ENCODE assay signal across 11 cellular contexts in the genomic region with DNA sequence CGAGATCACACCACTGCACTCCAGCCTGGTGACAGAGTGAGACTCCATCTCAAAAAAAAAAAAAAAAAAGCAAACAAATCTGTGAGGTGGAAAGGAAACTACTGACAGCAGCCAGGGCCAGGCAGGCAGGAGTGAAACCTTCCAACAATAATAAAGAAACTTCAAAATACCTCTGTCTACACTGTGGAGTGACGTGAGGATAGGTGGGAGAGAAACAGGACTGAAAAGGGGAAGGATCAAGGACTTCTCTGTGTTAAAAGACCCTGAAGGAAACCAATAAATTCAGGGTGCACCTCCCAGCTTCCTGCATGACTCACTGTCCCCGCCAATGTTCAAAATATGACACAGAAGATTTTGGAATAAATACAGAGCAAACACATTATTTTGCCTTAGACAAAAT.
DNase-seq lines count a peak whose midpoint lies in the region; ATAC-seq, FAIRE-seq and TF ChIP-seq lines count a peak whose summit lies in the region.
"Had no signal": no experiment of that assay in that cellular context is flagged by ENCODE, and none has a peak within 500 bp of the region (broad histone marks: within the 10 kb centered on the region; RNA-seq: fewer than 3 reads in every experiment).

No MANE protein-coding gene starts in this region.

- H3K27me3 ChIP-seq in endothelial cell of umbilical vein (ENCODE audit: control insufficient read depth in 2 of 2, insufficient read depth in 2 of 2, low read length in 2 of 2) (no peaks in the 10 kb centered on the region), thyroid gland (no peaks in the 10 kb centered on the region)
- H3K27me3 ChIP-seq: vagina had no signal

- no peak overlapping the region for H2AFZ ChIP-seq in endothelial cell of umbilical vein (ENCODE audit: low read depth, low read length)

- peak overlapping the region; percentile 49 for H3K4me2 ChIP-seq in endothelial cell of umbilical vein (ENCODE audit: insufficient read depth, low read length)

- H4K20me1 ChIP-seq in endothelial cell of umbilical vein (replicated peaks; ENCODE audit: control insufficient read depth, extremely low read depth, insufficient read depth, low read length) = no peaks in the 10 kb centered on the region

- TF ChIP-seq CTCF in endothelial cell of umbilical vein (IDR thresholded peaks at IDR 0.05; ENCODE audit: extremely low read depth in 1 of 2, insufficient read depth in 1 of 2, low read depth in 1 of 2, low read length in 2 of 2) = no peak
- TF ChIP-seq CTCF in thyroid gland (IDR thresholded peaks at IDR 0.05) = no peak

- 63 to 72% methylated on average over 3 of the region's 3 CpGs for WGBS in thyroid gland, 2 donors

- intact Hi-C loops in endothelial cell of umbilical vein (cut with micrococcal nuclease) (no loop called here), thyroid gland (cut with DNase I) (no loop called here)

- H3K36me3 ChIP-seq in endothelial cell of umbilical vein (ENCODE audit: control insufficient read depth in 2 of 2, extremely low read depth in 1 of 2, insufficient read depth in 2 of 2, low read length in 2 of 2) = peaks cover 0 to 2% of the 10 kb centered on the region in 2 experiments
- H3K36me3 ChIP-seq in thyroid gland = no peaks in the 10 kb centered on the region
- H3K36me3 ChIP-seq: vagina had no signal

- BruUV-seq in endothelial cell of umbilical vein (replicated peaks; lab: Mats Ljungman, UMichigan) = no TSS peak

- H3K79me2 ChIP-seq in endothelial cell of umbilical vein (ENCODE audit: control insufficient read depth, insufficient read depth, low read length) = no peaks in the 10 kb centered on the region

- no peaks in the 10 kb centered on the region for H3K9me3 ChIP-seq in endothelial cell of umbilical vein (replicated peaks; ENCODE audit: control insufficient read depth, insufficient read depth, low read length)
- no peaks in the 10 kb centered on the region for H3K9me3 ChIP-seq in thyroid gland
- H3K9me3 ChIP-seq: vagina had no signal

- CTCF ChIA-PET in endothelial cell of umbilical vein (lab: Charles Lee) = interaction anchor here (5.8 kb wide), 1 partner anchor 12 kb away, joined by 48 read pairs; no protein-coding TSS in a partner anchor

- no peak overlapping the region for H3K4me3 ChIP-seq in endothelial cell of umbilical vein (replicated peaks in 1 of 3; ENCODE audit: insufficient read depth in 1 of 3, low read depth in 1 of 3, low read length in 3 of 3)
- no peak overlapping the region for H3K4me3 ChIP-seq in thyroid gland (replicated peaks in 1 of 3)
- H3K4me3 ChIP-seq: vagina had no signal

- dilution Hi-C loops in endothelial cell of umbilical vein (cut with MboI; ENCODE audit: extremely low pct_ligation_motif_present, low sequenced_read_pairs) = no loop called here

- no peak overlapping the region for H3K9ac ChIP-seq in endothelial cell of umbilical vein (replicated peaks; ENCODE audit: extremely low read depth, insufficient read depth, low read length)

- H3K9me1 ChIP-seq in endothelial cell of umbilical vein (replicated peaks; ENCODE audit: control insufficient read depth, extremely low read depth, insufficient read depth, low read length) = no peaks in the 10 kb centered on the region

- H3K4me1 ChIP-seq in endothelial cell of umbilical vein (ENCODE audit: control insufficient read depth, extremely low read depth, insufficient read depth, low read length) (peaks cover 8% of the 10 kb centered on the region), thyroid gland (no peaks in the 10 kb centered on the region)
- H3K4me1 ChIP-seq: vagina had no signal

- ATAC-seq in GM18502 (IDR thresholded peaks at IDR 0.05; ENCODE audit: poor library complexity, unreplicated experiment) (peak; percentile 72), HG02870 (IDR thresholded peaks at IDR 0.05; ENCODE audit: unreplicated experiment) (peak; percentile 65)

- no peak overlapping the region for H3K27ac ChIP-seq in endothelial cell of umbilical vein (ENCODE audit: insufficient read depth, low read depth, low read length)
- H3K27ac ChIP-seq in thyroid gland = no peak overlapping the region
- H3K27ac ChIP-seq: epithelial cell of prostate, vagina had no signal

- POLR2A ChIA-PET in endothelial cell of umbilical vein (lab: Charles Lee) = no interaction called here

- peak; percentile 35 for DNase-seq in activated CD4-positive, alpha-beta T cell treated with anti-CD3 and anti-CD28 coated beads for 48 hours
- DNase-seq in endothelial cell of umbilical vein (ENCODE audit: low read depth, low spot score) (peak; percentile 63), thyroid gland (no peak), mesenteric fat pad (ENCODE audit: low spot score) (no peak), NOMO-1 treated with dmso at 0.1 percent for 144 hours (lab: John Stamatoyannopoulos, UW; ENCODE audit: unreplicated experiment) (no peak)

- peak; percentile 26 for FAIRE-seq in endothelial cell of umbilical vein (lab: Jason Lieb, UNC)
- FAIRE-seq: D721Med, GM18507 had no signal

- TF ChIP-seq POLR2A in endothelial cell of umbilical vein (IDR thresholded peaks at IDR 0.05; ENCODE audit: low read depth, low read length) (no peak), thyroid gland (IDR thresholded peaks at IDR 0.05) (no peak)

TF ChIP-seq in endothelial cell of umbilical vein, 7 proteins besides CTCF, POLR2A, EP300 and RAD21:
- no peak for TF ChIP-seq GATA2 (IDR thresholded peaks at IDR 0.05; ENCODE audit: insufficient read depth, insufficient read length, low read depth, low read length)
- no peak for TF ChIP-seq POLR2AphosphoS5 (IDR thresholded peaks at IDR 0.05; ENCODE audit: insufficient read depth, low read depth, low read length)
- TF ChIP-seq, protein P1, sequence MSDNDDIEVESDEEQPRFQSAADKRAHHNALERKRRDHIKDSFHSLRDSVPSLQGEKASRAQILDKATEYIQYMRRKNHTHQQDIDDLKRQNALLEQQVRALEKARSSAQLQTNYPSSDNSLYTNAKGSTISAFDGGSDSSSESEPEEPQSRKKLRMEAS (IDR thresholded peaks at IDR 0.05; ENCODE audit: insufficient read depth, insufficient read length) = no peak
- TF ChIP-seq FOS (IDR thresholded peaks at IDR 0.05; ENCODE audit: borderline replicate concordance, insufficient read depth, low read length) = peak; percentile 65
- TF ChIP-seq JUN (IDR thresholded peaks at IDR 0.05; ENCODE audit: borderline replicate concordance, insufficient read depth, insufficient read length, low read depth) = peak; percentile 28
- no peak for TF ChIP-seq MYC (IDR thresholded peaks at IDR 0.05; ENCODE audit: low read depth, low read length)
- TF ChIP-seq EZH2 (IDR thresholded peaks at IDR 0.05; ENCODE audit: borderline replicate concordance, low read depth, low read length, severe bottlenecking) = no peak
TF ChIP-seq in endothelial cell of umbilical vein: peak in this region for 2.

Comparison
In these comparisons a context has a peak if more than half of its experiments do, and no peak if none do; other contexts are left out.
1. DNase-seq: peak in activated CD4-positive, alpha-beta T cell treated with anti-CD3 and anti-CD28 coated beads for 48 hours (single experiment) and endothelial cell of umbilical vein (single experiment); none in thyroid gland (0 of 2), mesenteric fat pad (single experiment) and NOMO-1 treated with dmso at 0.1 percent for 144 hours (single experiment).